Comparison of ENCODE assay signal across 1 cellular context in the genomic region with DNA sequence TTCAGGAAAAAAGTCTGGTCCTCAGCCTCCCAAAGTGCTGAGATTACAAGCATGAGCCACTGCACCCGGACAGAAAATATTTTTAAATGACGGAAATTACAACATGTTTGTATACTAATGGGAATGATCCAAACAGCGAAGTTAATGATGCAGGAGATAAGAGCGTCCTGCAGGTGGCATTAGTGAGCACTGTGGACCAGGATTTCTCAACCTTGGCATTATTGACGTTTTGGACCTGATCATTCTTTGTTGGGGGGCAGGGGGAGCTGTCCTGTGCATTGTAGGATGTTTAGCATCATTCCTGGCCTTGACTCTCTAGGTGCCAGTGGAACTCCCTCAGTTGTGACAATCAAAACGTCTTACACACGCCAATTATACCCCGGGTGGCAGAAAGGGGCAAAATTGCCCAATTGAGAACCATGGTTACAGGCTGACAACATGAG.
TF ChIP-seq lines count a peak whose summit lies in the region.

No MANE protein-coding gene starts in this region.

TF ChIP-seq in HepG2, 621 proteins besides CTCF, POLR2A, EP300 and RAD21 (continued from another document and continues in another):
- TF ChIP-seq PHF21A (CRISPR knock-in tag; IDR thresholded peaks at IDR 0.05), result 0 out of 2 replicates have a peak, but pooled peaks have one; percentile 22
- TF ChIP-seq MATR3 (CRISPR knock-in tag; IDR thresholded peaks at IDR 0.05), result no peak
- no peak for TF ChIP-seq KLF12 (CRISPR knock-in tag; IDR thresholded peaks at IDR 0.05; ENCODE audit: borderline replicate concordance)
- TF ChIP-seq, protein P1, sequence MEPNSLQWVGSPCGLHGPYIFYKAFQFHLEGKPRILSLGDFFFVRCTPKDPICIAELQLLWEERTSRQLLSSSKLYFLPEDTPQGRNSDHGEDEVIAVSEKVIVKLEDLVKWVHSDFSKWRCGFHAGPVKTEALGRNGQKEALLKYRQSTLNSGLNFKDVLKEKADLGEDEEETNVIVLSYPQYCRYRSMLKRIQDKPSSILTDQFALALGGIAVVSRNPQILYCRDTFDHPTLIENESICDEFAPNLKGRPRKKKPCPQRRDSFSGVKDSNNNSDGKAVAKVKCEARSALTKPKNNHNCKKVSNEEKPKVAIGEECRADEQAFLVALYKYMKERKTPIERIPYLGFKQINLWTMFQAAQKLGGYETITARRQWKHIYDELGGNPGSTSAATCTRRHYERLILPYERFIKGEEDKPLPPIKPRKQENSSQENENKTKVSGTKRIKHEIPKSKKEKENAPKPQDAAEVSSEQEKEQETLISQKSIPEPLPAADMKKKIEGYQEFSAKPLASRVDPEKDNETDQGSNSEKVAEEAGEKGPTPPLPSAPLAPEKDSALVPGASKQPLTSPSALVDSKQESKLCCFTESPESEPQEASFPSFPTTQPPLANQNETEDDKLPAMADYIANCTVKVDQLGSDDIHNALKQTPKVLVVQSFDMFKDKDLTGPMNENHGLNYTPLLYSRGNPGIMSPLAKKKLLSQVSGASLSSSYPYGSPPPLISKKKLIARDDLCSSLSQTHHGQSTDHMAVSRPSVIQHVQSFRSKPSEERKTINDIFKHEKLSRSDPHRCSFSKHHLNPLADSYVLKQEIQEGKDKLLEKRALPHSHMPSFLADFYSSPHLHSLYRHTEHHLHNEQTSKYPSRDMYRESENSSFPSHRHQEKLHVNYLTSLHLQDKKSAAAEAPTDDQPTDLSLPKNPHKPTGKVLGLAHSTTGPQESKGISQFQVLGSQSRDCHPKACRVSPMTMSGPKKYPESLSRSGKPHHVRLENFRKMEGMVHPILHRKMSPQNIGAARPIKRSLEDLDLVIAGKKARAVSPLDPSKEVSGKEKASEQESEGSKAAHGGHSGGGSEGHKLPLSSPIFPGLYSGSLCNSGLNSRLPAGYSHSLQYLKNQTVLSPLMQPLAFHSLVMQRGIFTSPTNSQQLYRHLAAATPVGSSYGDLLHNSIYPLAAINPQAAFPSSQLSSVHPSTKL (CRISPR knock-in tag; IDR thresholded peaks at IDR 0.05), result peak; percentile 31; the same call in 1 of the 2 replicates
- no peak for TF ChIP-seq ZSCAN25 (CRISPR knock-in tag; IDR thresholded peaks at IDR 0.05)
- no peak for TF ChIP-seq SCMH1 (CRISPR knock-in tag; IDR thresholded peaks at IDR 0.05; ENCODE audit: borderline replicate concordance)
- TF ChIP-seq, protein P2, sequence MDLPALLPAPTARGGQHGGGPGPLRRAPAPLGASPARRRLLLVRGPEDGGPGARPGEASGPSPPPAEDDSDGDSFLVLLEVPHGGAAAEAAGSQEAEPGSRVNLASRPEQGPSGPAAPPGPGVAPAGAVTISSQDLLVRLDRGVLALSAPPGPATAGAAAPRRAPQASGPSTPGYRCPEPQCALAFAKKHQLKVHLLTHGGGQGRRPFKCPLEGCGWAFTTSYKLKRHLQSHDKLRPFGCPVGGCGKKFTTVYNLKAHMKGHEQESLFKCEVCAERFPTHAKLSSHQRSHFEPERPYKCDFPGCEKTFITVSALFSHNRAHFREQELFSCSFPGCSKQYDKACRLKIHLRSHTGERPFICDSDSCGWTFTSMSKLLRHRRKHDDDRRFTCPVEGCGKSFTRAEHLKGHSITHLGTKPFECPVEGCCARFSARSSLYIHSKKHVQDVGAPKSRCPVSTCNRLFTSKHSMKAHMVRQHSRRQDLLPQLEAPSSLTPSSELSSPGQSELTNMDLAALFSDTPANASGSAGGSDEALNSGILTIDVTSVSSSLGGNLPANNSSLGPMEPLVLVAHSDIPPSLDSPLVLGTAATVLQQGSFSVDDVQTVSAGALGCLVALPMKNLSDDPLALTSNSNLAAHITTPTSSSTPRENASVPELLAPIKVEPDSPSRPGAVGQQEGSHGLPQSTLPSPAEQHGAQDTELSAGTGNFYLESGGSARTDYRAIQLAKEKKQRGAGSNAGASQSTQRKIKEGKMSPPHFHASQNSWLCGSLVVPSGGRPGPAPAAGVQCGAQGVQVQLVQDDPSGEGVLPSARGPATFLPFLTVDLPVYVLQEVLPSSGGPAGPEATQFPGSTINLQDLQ (CRISPR knock-in tag; IDR thresholded peaks at IDR 0.05), result no peak
- TF ChIP-seq PPARG (CRISPR knock-in tag; conservative IDR thresholded peaks at IDR 0.05), result no peak
- no peak for TF ChIP-seq ZNF460 (CRISPR knock-in tag; IDR thresholded peaks at IDR 0.05; ENCODE audit: borderline replicate concordance)
- TF ChIP-seq HNRNPK (IDR thresholded peaks at IDR 0.05; ENCODE audit: low read depth, low read length, poor library complexity, severe bottlenecking), result no peak
- no peak for TF ChIP-seq MAF1 (CRISPR knock-in tag; IDR thresholded peaks at IDR 0.05; ENCODE audit: borderline replicate concordance)
- TF ChIP-seq ZNF782 (CRISPR knock-in tag; IDR thresholded peaks at IDR 0.05; ENCODE audit: borderline replicate concordance), result 0 out of 2 replicates have a peak, but pooled peaks have one; percentile 15
- TF ChIP-seq, protein P3, sequence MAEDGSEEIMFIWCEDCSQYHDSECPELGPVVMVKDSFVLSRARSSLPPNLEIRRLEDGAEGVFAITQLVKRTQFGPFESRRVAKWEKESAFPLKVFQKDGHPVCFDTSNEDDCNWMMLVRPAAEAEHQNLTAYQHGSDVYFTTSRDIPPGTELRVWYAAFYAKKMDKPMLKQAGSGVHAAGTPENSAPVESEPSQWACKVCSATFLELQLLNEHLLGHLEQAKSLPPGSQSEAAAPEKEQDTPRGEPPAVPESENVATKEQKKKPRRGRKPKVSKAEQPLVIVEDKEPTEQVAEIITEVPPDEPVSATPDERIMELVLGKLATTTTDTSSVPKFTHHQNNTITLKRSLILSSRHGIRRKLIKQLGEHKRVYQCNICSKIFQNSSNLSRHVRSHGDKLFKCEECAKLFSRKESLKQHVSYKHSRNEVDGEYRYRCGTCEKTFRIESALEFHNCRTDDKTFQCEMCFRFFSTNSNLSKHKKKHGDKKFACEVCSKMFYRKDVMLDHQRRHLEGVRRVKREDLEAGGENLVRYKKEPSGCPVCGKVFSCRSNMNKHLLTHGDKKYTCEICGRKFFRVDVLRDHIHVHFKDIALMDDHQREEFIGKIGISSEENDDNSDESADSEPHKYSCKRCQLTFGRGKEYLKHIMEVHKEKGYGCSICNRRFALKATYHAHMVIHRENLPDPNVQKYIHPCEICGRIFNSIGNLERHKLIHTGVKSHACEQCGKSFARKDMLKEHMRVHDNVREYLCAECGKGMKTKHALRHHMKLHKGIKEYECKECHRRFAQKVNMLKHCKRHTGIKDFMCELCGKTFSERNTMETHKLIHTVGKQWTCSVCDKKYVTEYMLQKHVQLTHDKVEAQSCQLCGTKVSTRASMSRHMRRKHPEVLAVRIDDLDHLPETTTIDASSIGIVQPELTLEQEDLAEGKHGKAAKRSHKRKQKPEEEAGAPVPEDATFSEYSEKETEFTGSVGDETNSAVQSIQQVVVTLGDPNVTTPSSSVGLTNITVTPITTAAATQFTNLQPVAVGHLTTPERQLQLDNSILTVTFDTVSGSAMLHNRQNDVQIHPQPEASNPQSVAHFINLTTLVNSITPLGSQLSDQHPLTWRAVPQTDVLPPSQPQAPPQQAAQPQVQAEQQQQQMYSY (CRISPR knock-in tag; IDR thresholded peaks at IDR 0.05), result no peak
- no peak for TF ChIP-seq SKI (IDR thresholded peaks at IDR 0.05; ENCODE audit: partially characterized antibody)
- TF ChIP-seq ZBTB7A (CRISPR knock-in tag; IDR thresholded peaks at IDR 0.05), result no peak
- TF ChIP-seq ZNF713 (CRISPR knock-in tag; IDR thresholded peaks at IDR 0.05), result no peak
- no peak for TF ChIP-seq ZBTB7B (CRISPR knock-in tag; IDR thresholded peaks at IDR 0.05)
- peak; percentile 49; the same call in 1 of the 2 replicates for TF ChIP-seq SIN3B (IDR thresholded peaks at IDR 0.05; ENCODE audit: low read length)
- no peak for TF ChIP-seq MLLT10 (CRISPR knock-in tag; IDR thresholded peaks at IDR 0.05)
- 0 out of 2 replicates have a peak, but pooled peaks have one; percentile 44 for TF ChIP-seq ZNF17 (CRISPR knock-in tag; IDR thresholded peaks at IDR 0.05)
- TF ChIP-seq, protein P4, sequence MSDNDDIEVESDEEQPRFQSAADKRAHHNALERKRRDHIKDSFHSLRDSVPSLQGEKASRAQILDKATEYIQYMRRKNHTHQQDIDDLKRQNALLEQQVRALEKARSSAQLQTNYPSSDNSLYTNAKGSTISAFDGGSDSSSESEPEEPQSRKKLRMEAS (IDR thresholded peaks at IDR 0.05), result no peak
- 0 out of 2 replicates have a peak, but pooled peaks have one; percentile 5 for TF ChIP-seq TBX3 (IDR thresholded peaks at IDR 0.05; ENCODE audit: borderline replicate concordance)
- TF ChIP-seq KLF15 (CRISPR knock-in tag; IDR thresholded peaks at IDR 0.05; ENCODE audit: borderline replicate concordance), result no peak
- no peak for TF ChIP-seq KDM5A (IDR thresholded peaks at IDR 0.05; ENCODE audit: borderline replicate concordance, low read length)
- TF ChIP-seq, protein P5, sequence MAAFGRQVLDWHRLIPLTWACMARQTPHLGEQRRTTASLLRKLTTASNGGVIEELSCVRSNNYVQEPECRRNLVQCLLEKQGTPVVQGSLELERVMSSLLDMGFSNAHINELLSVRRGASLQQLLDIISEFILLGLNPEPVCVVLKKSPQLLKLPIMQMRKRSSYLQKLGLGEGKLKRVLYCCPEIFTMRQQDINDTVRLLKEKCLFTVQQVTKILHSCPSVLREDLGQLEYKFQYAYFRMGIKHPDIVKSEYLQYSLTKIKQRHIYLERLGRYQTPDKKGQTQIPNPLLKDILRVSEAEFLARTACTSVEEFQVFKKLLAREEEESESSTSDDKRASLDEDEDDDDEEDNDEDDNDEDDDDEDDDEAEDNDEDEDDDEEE (CRISPR knock-in tag; IDR thresholded peaks at IDR 0.05), result no peak
- no peak for TF ChIP-seq ZNF564 (CRISPR knock-in tag; IDR thresholded peaks at IDR 0.05)
- no peak; the same call in 1 of the 2 replicates for TF ChIP-seq CBX5 (CRISPR knock-in tag; IDR thresholded peaks at IDR 0.05; ENCODE audit: borderline replicate concordance)
- TF ChIP-seq, protein P6, sequence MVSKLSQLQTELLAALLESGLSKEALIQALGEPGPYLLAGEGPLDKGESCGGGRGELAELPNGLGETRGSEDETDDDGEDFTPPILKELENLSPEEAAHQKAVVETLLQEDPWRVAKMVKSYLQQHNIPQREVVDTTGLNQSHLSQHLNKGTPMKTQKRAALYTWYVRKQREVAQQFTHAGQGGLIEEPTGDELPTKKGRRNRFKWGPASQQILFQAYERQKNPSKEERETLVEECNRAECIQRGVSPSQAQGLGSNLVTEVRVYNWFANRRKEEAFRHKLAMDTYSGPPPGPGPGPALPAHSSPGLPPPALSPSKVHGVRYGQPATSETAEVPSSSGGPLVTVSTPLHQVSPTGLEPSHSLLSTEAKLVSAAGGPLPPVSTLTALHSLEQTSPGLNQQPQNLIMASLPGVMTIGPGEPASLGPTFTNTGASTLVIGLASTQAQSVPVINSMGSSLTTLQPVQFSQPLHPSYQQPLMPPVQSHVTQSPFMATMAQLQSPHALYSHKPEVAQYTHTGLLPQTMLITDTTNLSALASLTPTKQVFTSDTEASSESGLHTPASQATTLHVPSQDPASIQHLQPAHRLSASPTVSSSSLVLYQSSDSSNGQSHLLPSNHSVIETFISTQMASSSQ (IDR thresholded peaks at IDR 0.05; ENCODE audit: low read depth), result no peak
- TF ChIP-seq, protein P6 (CRISPR knock-in tag; IDR thresholded peaks at IDR 0.05; ENCODE audit: borderline replicate concordance), result no peak
- TF ChIP-seq, protein P7, sequence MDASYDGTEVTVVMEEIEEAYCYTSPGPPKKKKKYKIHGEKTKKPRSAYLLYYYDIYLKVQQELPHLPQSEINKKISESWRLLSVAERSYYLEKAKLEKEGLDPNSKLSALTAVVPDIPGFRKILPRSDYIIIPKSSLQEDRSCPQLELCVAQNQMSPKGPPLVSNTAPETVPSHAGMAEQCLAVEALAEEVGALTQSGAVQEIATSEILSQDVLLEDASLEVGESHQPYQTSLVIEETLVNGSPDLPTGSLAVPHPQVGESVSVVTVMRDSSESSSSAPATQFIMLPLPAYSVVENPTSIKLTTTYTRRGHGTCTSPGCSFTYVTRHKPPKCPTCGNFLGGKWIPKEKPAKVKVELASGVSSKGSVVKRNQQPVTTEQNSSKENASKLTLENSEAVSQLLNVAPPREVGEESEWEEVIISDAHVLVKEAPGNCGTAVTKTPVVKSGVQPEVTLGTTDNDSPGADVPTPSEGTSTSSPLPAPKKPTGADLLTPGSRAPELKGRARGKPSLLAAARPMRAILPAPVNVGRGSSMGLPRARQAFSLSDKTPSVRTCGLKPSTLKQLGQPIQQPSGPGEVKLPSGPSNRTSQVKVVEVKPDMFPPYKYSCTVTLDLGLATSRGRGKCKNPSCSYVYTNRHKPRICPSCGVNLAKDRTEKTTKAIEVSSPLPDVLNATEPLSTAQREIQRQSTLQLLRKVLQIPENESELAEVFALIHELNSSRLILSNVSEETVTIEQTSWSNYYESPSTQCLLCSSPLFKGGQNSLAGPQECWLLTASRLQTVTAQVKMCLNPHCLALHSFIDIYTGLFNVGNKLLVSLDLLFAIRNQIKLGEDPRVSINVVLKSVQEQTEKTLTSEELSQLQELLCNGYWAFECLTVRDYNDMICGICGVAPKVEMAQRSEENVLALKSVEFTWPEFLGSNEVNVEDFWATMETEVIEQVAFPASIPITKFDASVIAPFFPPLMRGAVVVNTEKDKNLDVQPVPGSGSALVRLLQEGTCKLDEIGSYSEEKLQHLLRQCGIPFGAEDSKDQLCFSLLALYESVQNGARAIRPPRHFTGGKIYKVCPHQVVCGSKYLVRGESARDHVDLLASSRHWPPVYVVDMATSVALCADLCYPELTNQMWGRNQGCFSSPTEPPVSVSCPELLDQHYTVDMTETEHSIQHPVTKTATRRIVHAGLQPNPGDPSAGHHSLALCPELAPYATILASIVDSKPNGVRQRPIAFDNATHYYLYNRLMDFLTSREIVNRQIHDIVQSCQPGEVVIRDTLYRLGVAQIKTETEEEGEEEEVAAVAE (CRISPR knock-in tag; IDR thresholded peaks at IDR 0.05; ENCODE audit: borderline replicate concordance), result no peak
- TF ChIP-seq, protein P8, sequence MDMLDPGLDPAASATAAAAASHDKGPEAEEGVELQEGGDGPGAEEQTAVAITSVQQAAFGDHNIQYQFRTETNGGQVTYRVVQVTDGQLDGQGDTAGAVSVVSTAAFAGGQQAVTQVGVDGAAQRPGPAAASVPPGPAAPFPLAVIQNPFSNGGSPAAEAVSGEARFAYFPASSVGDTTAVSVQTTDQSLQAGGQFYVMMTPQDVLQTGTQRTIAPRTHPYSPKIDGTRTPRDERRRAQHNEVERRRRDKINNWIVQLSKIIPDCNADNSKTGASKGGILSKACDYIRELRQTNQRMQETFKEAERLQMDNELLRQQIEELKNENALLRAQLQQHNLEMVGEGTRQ (IDR thresholded peaks at IDR 0.05; ENCODE audit: low read depth, low read length), result no peak
- TF ChIP-seq, protein P8 (CRISPR knock-in tag; IDR thresholded peaks at IDR 0.05; ENCODE audit: borderline replicate concordance), result no peak
